17 cellular contexts compared by ENCODE assay signal in the genomic region with DNA sequence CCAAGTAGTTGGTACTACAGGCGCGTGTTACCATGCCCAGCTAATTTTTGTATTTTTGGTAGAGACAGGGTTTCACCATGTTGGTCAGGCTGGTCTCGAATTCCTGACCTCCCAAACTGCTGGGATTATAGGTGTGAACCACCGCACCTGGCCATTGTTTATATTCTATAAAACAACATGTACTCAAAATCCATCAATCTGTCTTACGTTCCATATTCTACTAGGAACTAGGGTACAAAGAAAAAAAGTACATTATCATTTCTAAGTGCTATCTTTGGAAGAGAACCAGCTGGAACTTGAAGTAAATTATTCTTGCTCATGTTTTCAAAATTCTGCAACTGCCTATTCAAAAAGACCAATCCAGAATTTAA. TPM values are rescaled to one million over a fixed set of nuclear protein-coding genes. Genes with fewer than 3 reads are reported as not detected.
DNase-seq lines count a peak whose midpoint lies in the region; ATAC-seq and TF ChIP-seq lines count a peak whose summit lies in the region.
"Had no signal": no experiment of that assay in that cellular context is flagged by ENCODE, and none has a peak within 500 bp of the region (broad histone marks: within the 10 kb centered on the region; RNA-seq: fewer than 3 reads in every experiment).

No MANE protein-coding gene starts in this region.

- TF ChIP-seq POLR2A in prostate gland (IDR thresholded peaks at IDR 0.05) = no peak

- H3K9ac ChIP-seq in adipocyte (ENCODE audit: low read length) (no peak overlapping the region), stomach smooth muscle (ENCODE audit: low read length in 2 of 2) (no peak overlapping the region)

- ATAC-seq in natural killer cell treated with Interleukin-12 subunit alpha and Interleukin-12 subunit beta and Interleukin-15 and Interleukin-18, amount 100 ng/mL, for 72 hours = no peak

- no peak overlapping the region for H3K4me3 Mint-ChIP-seq in chondrocyte (ENCODE audit: unreplicated experiment)
- H3K4me3 Mint-ChIP-seq in natural killer cell treated with Interleukin-12 subunit alpha and Interleukin-12 subunit beta and Interleukin-15 and Interleukin-18, amount 100 ng/mL, for 72 hours = peak overlapping the region; percentile 56
- H3K4me3 Mint-ChIP-seq: IgD-negative memory B cell had no signal

- WGBS in prostate gland = 72% methylated on average over 5 of the region's 5 CpGs

- H3K36me3 Mint-ChIP-seq in chondrocyte (ENCODE audit: low read depth) = no peaks in the 10 kb centered on the region
- no peaks in the 10 kb centered on the region for H3K36me3 Mint-ChIP-seq in natural killer cell treated with Interleukin-12 subunit alpha and Interleukin-12 subunit beta and Interleukin-15 and Interleukin-18, amount 100 ng/mL, for 72 hours

- no peaks in the 10 kb centered on the region for H3K9me3 Mint-ChIP-seq in chondrocyte (ENCODE audit: low read depth)
- no peaks in the 10 kb centered on the region for H3K9me3 Mint-ChIP-seq in natural killer cell treated with Interleukin-12 subunit alpha and Interleukin-12 subunit beta and Interleukin-15 and Interleukin-18, amount 100 ng/mL, for 72 hours
- H3K9me3 Mint-ChIP-seq: IgD-negative memory B cell had no signal

- H3K36me3 ChIP-seq in adipocyte (ENCODE audit: control insufficient read depth, insufficient read depth, low read length, severe bottlenecking) (peaks cover 16% of the 10 kb centered on the region), stomach smooth muscle (ENCODE audit: control insufficient read depth in 2 of 2, insufficient read depth in 2 of 2, low read length in 2 of 2) (peaks cover 0 to 5% of the 10 kb centered on the region in 2 donors), prostate gland (peaks cover 0 to 6% of the 10 kb centered on the region in 2 donors)

- DNase-seq in adipocyte (ENCODE audit: low read depth) (no peak), chondrocyte (ENCODE audit: low spot score) (no peak), prostate gland (ENCODE audit: low spot score) (no peak), coronary artery (ENCODE audit: low spot score) (no peak), NCI-H2029 treated with DMSO at 0.1 percent for 48 hours (lab: John Stamatoyannopoulos, UW) (no peak)
- no peak for DNase-seq in natural killer cell treated with Interleukin-12 subunit alpha and Interleukin-12 subunit beta and Interleukin-15 and Interleukin-18, amount 100 ng/mL, for 72 hours (ENCODE audit: low spot score)
- DNase-seq: BE2C, DMS79, NCI-H1105, NCI-H2081, NCI-H2171, NCI-H345, NCI-H524 treated with DMSO at 0.1 percent for 48 hours, NCI-H82, Peyer's patch had no signal

- peaks cover 62% of the 10 kb centered on the region for H3K4me1 Mint-ChIP-seq in chondrocyte (ENCODE audit: low read depth)
- H3K4me1 Mint-ChIP-seq in natural killer cell treated with Interleukin-12 subunit alpha and Interleukin-12 subunit beta and Interleukin-15 and Interleukin-18, amount 100 ng/mL, for 72 hours (ENCODE audit: low read depth in 2 of 2) = peaks cover 31 to 34% of the 10 kb centered on the region in 2 donors

- intact Hi-C loops in prostate gland (cut with DNase I) = no loop called here

- H3K4me1 ChIP-seq in adipocyte (ENCODE audit: control insufficient read depth, insufficient read depth, low read length) = peaks cover 38% of the 10 kb centered on the region
- peaks cover 9% of the 10 kb centered on the region for H3K4me1 ChIP-seq in stomach smooth muscle (ENCODE audit: control insufficient read depth, insufficient read depth, low read length)
- H3K4me1 ChIP-seq in prostate gland (replicated peaks) = no peaks in the 10 kb centered on the region
- H3K4me1 ChIP-seq: BE2C had no signal

- H3K4me3 ChIP-seq in adipocyte (ENCODE audit: low read length) (peak overlapping the region; percentile 26), stomach smooth muscle (ENCODE audit: low read length in 2 of 2) (no peak overlapping the region), prostate gland (no peak overlapping the region), coronary artery (no peak overlapping the region)
- H3K4me3 ChIP-seq: Peyer's patch had no signal

- peak overlapping the region; percentile 81 for H3K27ac Mint-ChIP-seq in chondrocyte (ENCODE audit: unreplicated experiment)
- peak overlapping the region; percentile 65 to 76 for H3K27ac Mint-ChIP-seq in natural killer cell treated with Interleukin-12 subunit alpha and Interleukin-12 subunit beta and Interleukin-15 and Interleukin-18, amount 100 ng/mL, for 72 hours
- H3K27ac Mint-ChIP-seq: IgD-negative memory B cell had no signal

- H3K9me3 ChIP-seq in adipocyte (ENCODE audit: control insufficient read depth, low read length) (no peaks in the 10 kb centered on the region), stomach smooth muscle (ENCODE audit: control insufficient read depth in 2 of 2, low read length in 2 of 2) (no peaks in the 10 kb centered on the region), prostate gland (no peaks in the 10 kb centered on the region)
- H3K9me3 ChIP-seq: BE2C, Peyer's patch had no signal

- TF ChIP-seq CTCF in chondrocyte (IDR thresholded peaks at IDR 0.05) (no peak), prostate gland (IDR thresholded peaks at IDR 0.05) (no peak), coronary artery (IDR thresholded peaks at IDR 0.05) (no peak)

- H3K27ac ChIP-seq in stomach smooth muscle (ENCODE audit: low read length) (peak overlapping the region; percentile 13), prostate gland (no peak overlapping the region), coronary artery (no peak overlapping the region)
- H3K27ac ChIP-seq: Peyer's patch had no signal

- H3K27me3 ChIP-seq in adipocyte (replicated peaks; ENCODE audit: control insufficient read depth, insufficient read depth, low read length) = no peaks in the 10 kb centered on the region
- H3K27me3 ChIP-seq in stomach smooth muscle (ENCODE audit: control insufficient read depth in 1 of 2, insufficient read depth in 2 of 2, low read length in 2 of 2) = no peaks in the 10 kb centered on the region
- no peaks in the 10 kb centered on the region for H3K27me3 ChIP-seq in prostate gland (replicated peaks; ENCODE audit: insufficient read depth)
- H3K27me3 ChIP-seq: BE2C, Peyer's patch had no signal

- H3K27me3 Mint-ChIP-seq in chondrocyte (ENCODE audit: low read depth) = no peaks in the 10 kb centered on the region
- H3K27me3 Mint-ChIP-seq in natural killer cell treated with Interleukin-12 subunit alpha and Interleukin-12 subunit beta and Interleukin-15 and Interleukin-18, amount 100 ng/mL, for 72 hours = no peaks in the 10 kb centered on the region
- H3K27me3 Mint-ChIP-seq: IgD-negative memory B cell had no signal

RNA-seq across cellular contexts. Expression of a gene that starts 15.3 kb away (rescaled TPM):
- total RNA-seq in chondrocyte = 97.7 to 115 TPM (median 109 TPM) in 3 replicates
- total RNA-seq in natural killer cell treated with Interleukin-12 subunit alpha and Interleukin-12 subunit beta and Interleukin-15 and Interleukin-18, amount 100 ng/mL, for 72 hours = 100 to 1,000 TPM; 121 to 201 TPM
- 100 to 1,000 TPM; 129 to 335 TPM for total RNA-seq in prostate gland
